9 cellular contexts compared by ENCODE assay signal in genomic region chr17:6269474-6269873, GRCh38.
A peak's percentile ranks its signal among the peaks of the same experiment; 100 is the strongest.
DNase-seq lines count a peak whose midpoint lies in the region; ATAC-seq and TF ChIP-seq lines count a peak whose summit lies in the region.
"Had no signal": no experiment of that assay in that cellular context is flagged by ENCODE, and none has a peak within 500 bp of the region (broad histone marks: within the 10 kb centered on the region; RNA-seq: fewer than 3 reads in every experiment).

No MANE protein-coding gene starts in this region.

- DNase-seq in stimulated activated CD4-positive, alpha-beta T cell treated with anti-CD3 and anti-CD28 coated beads, Interleukin-12 subunit alpha, Interleukin-12 subunit beta, amount 100 ng/mL, for 4 hours: peak; percentile 18
- no peak for DNase-seq in stimulated activated CD4-positive, alpha-beta T cell treated with anti-CD3 and anti-CD28 coated beads, Interleukin-1b, Interleukin-23, amount 100 ng/mL, for 48 hours
- peak; percentile 4 for DNase-seq in T-helper 2 cell treated with Interferon-gamma antibody and Interleukin-4, amounts not matched to agents 5 μg/mL and 100 μg/mL, for 36 hours (ENCODE audit: low spot score)
- DNase-seq in foreskin melanocyte (peak; percentile 3), transverse colon (peak; percentile 10), NCI-H526 treated with DMSO at 0.1 percent for 48 hours (lab: John Stamatoyannopoulos, UW) (no peak)
- DNase-seq: activated B cell treated with CpG ODN at 0.5 μM for 24 hours had no signal

- no peak overlapping the region for H3K4me3 Mint-ChIP-seq in T-helper 2 cell treated with Interferon-gamma antibody and Interleukin-4, amounts not matched to agents 5 μg/mL and 100 μg/mL, for 36 hours
- H3K4me3 Mint-ChIP-seq: activated B cell treated with CpG ODN at 0.5 μM for 24 hours had no signal

- TF ChIP-seq EP300 in transverse colon (IDR thresholded peaks at IDR 0.05; ENCODE audit: low read depth): no peak

- ATAC-seq in GM21526 (IDR thresholded peaks at IDR 0.05; ENCODE audit: low FRiP score, unreplicated experiment): no peak
- ATAC-seq in HG03439 (IDR thresholded peaks at IDR 0.05; ENCODE audit: unreplicated experiment): no peak

- no peak for TF ChIP-seq CTCF in transverse colon (IDR thresholded peaks at IDR 0.05)

- H3K27me3 Mint-ChIP-seq in T-helper 2 cell treated with Interferon-gamma antibody and Interleukin-4, amounts not matched to agents 5 μg/mL and 100 μg/mL, for 36 hours (ENCODE audit: low read depth): no peaks in the 10 kb centered on the region
- H3K27me3 Mint-ChIP-seq: activated B cell treated with CpG ODN at 0.5 μM for 24 hours had no signal

- H3K4me1 Mint-ChIP-seq in T-helper 2 cell treated with Interferon-gamma antibody and Interleukin-4, amounts not matched to agents 5 μg/mL and 100 μg/mL, for 36 hours (ENCODE audit: low read depth): no peaks in the 10 kb centered on the region
- H3K4me1 Mint-ChIP-seq: activated B cell treated with CpG ODN at 0.5 μM for 24 hours had no signal

- H3K9me3 Mint-ChIP-seq in T-helper 2 cell treated with Interferon-gamma antibody and Interleukin-4, amounts not matched to agents 5 μg/mL and 100 μg/mL, for 36 hours: no peaks in the 10 kb centered on the region

- H3K27me3 ChIP-seq in transverse colon: no peaks in the 10 kb centered on the region

- H3K36me3 Mint-ChIP-seq in T-helper 2 cell treated with Interferon-gamma antibody and Interleukin-4, amounts not matched to agents 5 μg/mL and 100 μg/mL, for 36 hours (ENCODE audit: low read depth): no peaks in the 10 kb centered on the region

- no peak overlapping the region for H3K27ac Mint-ChIP-seq in T-helper 2 cell treated with Interferon-gamma antibody and Interleukin-4, amounts not matched to agents 5 μg/mL and 100 μg/mL, for 36 hours
- H3K27ac Mint-ChIP-seq: activated B cell treated with CpG ODN at 0.5 μM for 24 hours had no signal

- H3K4me3 ChIP-seq in transverse colon: no peak overlapping the region

- no peaks in the 10 kb centered on the region for H3K9me3 ChIP-seq in transverse colon

- no peak for TF ChIP-seq POLR2A in transverse colon (IDR thresholded peaks at IDR 0.05)

- no peak overlapping the region for H3K27ac ChIP-seq in transverse colon

- WGBS in transverse colon (ENCODE audit: low coverage in 1 of 2), 2 donors: 10 to 15% methylated on average over 4 of the region's 4 CpGs

- no peaks in the 10 kb centered on the region for H3K36me3 ChIP-seq in transverse colon

- no peaks in the 10 kb centered on the region for H3K4me1 ChIP-seq in transverse colon

- in situ Hi-C loops in transverse colon (cut with MboI; ENCODE audit: low pct_ligation_motif_present in 1 of 4, low pct_unique_long_range_greater_than_20kb in 1 of 4, low sequenced_read_pairs in 3 of 4): no loop called here

- intact Hi-C loops in transverse colon (cut with DNase I; ENCODE audit: low total_unique reads): no loop called here

Comparison
In these comparisons a context has a peak if more than half of its experiments do, and no peak if none do; other contexts are left out.
1. DNase-seq: peak in stimulated activated CD4-positive, alpha-beta T cell treated with anti-CD3 and anti-CD28 coated beads, Interleukin-12 subunit alpha, Interleukin-12 subunit beta, amount 100 ng/mL, for 4 hours (single experiment), T-helper 2 cell treated with Interferon-gamma antibody and Interleukin-4, amounts not matched to agents 5 μg/mL and 100 μg/mL, for 36 hours (single experiment), foreskin melanocyte (single experiment) and transverse colon (single experiment); none in stimulated activated CD4-positive, alpha-beta T cell treated with anti-CD3 and anti-CD28 coated beads, Interleukin-1b, Interleukin-23, amount 100 ng/mL, for 48 hours (single experiment) and NCI-H526 treated with DMSO at 0.1 percent for 48 hours (single experiment).